In genomic region chr4:144179152-144179739, GRCh38 we compare ENCODE assay signal across 24 cellular contexts. TPM values are rescaled to one million over a fixed set of nuclear protein-coding genes. Genes with fewer than 3 reads are reported as not detected.
DNase-seq lines count a peak whose midpoint lies in the region; ATAC-seq and TF ChIP-seq lines count a peak whose summit lies in the region.
"Had no signal": no experiment of that assay in that cellular context is flagged by ENCODE, and none has a peak within 500 bp of the region (broad histone marks: within the 10 kb centered on the region; RNA-seq: fewer than 3 reads in every experiment).

No MANE protein-coding gene starts in this region.

- H3K27me3 ChIP-seq in BLaER1 treated with 17β-estradiol and CSF1 and Interleukin-3, amounts not matched to agents 10 nM and 100 nM = no peaks in the 10 kb centered on the region
- H3K27me3 ChIP-seq in left lung = no peaks in the 10 kb centered on the region
- H3K27me3 ChIP-seq: neutrophil, upper lobe of left lung had no signal

- ATAC-seq in left lung = no peak
- no peak for ATAC-seq in HG03520 (IDR thresholded peaks at IDR 0.05; ENCODE audit: unreplicated experiment)
- ATAC-seq: left lobe of liver, psoas muscle had no signal

- no peak for TF ChIP-seq POLR2A in erythroblast (IDR thresholded peaks at IDR 0.05; ENCODE audit: low read length)

- no peaks in the 10 kb centered on the region for H3K36me3 ChIP-seq in BLaER1 treated with 17β-estradiol and CSF1 and Interleukin-3, amounts not matched to agents 10 nM and 100 nM
- no peaks in the 10 kb centered on the region for H3K36me3 ChIP-seq in left lung
- H3K36me3 ChIP-seq: neutrophil, upper lobe of left lung had no signal

- peaks cover 0 to 8% (median 0%) of the 10 kb centered on the region in 11 experiments; a peak in 2 of 22 replicates for H3K9me3 ChIP-seq in BLaER1 treated with 17β-estradiol and CSF1 and Interleukin-3, amounts not matched to agents 10 nM and 100 nM (replicated peaks in 1 of 11)
- no peaks in the 10 kb centered on the region for H3K9me3 ChIP-seq in left lung
- H3K9me3 ChIP-seq: neutrophil, psoas muscle, upper lobe of left lung had no signal

- peak overlapping the region in 5 of 11 experiments; percentile 53 to 80 (median 72); a peak in 10 of 22 replicates for H3K27ac ChIP-seq in BLaER1 treated with 17β-estradiol and CSF1 and Interleukin-3, amounts not matched to agents 10 nM and 100 nM
- no peak overlapping the region for H3K27ac ChIP-seq in left lung
- H3K27ac ChIP-seq: neutrophil, psoas muscle, skin epidermis, upper lobe of left lung had no signal

- peaks cover 22% of the 10 kb centered on the region for H3K4me1 Mint-ChIP-seq in T-helper 1 cell treated with Interleukin-12 subunit alpha and Interleukin-12 subunit beta and Interleukin-4 antibody, amounts not matched to agents 30 μg/mL and 1 μg/mL, for 36 hours (ENCODE audit: low read depth)

- TF ChIP-seq CTCF in left lung (IDR thresholded peaks at IDR 0.05) = no peak

- peaks cover 6% of the 10 kb centered on the region for H3K9me3 Mint-ChIP-seq in T-helper 1 cell treated with Interleukin-12 subunit alpha and Interleukin-12 subunit beta and Interleukin-4 antibody, amounts not matched to agents 30 μg/mL and 1 μg/mL, for 36 hours
- H3K9me3 Mint-ChIP-seq: stimulated activated naive CD8-positive, alpha-beta T cell treated with anti-CD3 and anti-CD28 coated beads, Interleukin-15, Interleukin-2, amounts not matched to agents 100 ng/mL and 50 ng/mL, for 24 hours had no signal

- peaks cover 8% of the 10 kb centered on the region for H3K27me3 Mint-ChIP-seq in T-helper 1 cell treated with Interleukin-12 subunit alpha and Interleukin-12 subunit beta and Interleukin-4 antibody, amounts not matched to agents 30 μg/mL and 1 μg/mL, for 36 hours (ENCODE audit: low read depth)

- DNase-seq in Ammon's horn (ENCODE audit: low spot score) (peak; percentile 39), erythroblast (lab: John Stamatoyannopoulos, UW) (peak; percentile 30 to 62), NCI-H1048 (lab: John Stamatoyannopoulos, UW) (no peak), NCI-H146 (lab: John Stamatoyannopoulos, UW) (no peak), left lung (no peak)
- DNase-seq: activated CD4-positive, CD25-positive, alpha-beta regulatory T cell treated with anti-CD3 and anti-CD28 coated beads, Interleukin-2, amount 50 U/mL, for 72 hours; activated naive CD4-positive, alpha-beta T cell; H7; NCI-H2029 treated with DMSO at 0.1 percent for 48 hours; psoas muscle; stimulated activated CD4-positive, alpha-beta T cell treated with anti-CD3 and anti-CD28 coated beads, Interleukin-2, amount 100 ng/mL, for 24 hours; upper lobe of left lung had no signal

- no peaks in the 10 kb centered on the region for H3K36me3 Mint-ChIP-seq in T-helper 1 cell treated with Interleukin-12 subunit alpha and Interleukin-12 subunit beta and Interleukin-4 antibody, amounts not matched to agents 30 μg/mL and 1 μg/mL, for 36 hours (ENCODE audit: low read depth)

- peak overlapping the region; percentile 41 for H3K27ac Mint-ChIP-seq in T-helper 1 cell treated with Interleukin-12 subunit alpha and Interleukin-12 subunit beta and Interleukin-4 antibody, amounts not matched to agents 30 μg/mL and 1 μg/mL, for 36 hours
- H3K27ac Mint-ChIP-seq: stimulated activated naive CD8-positive, alpha-beta T cell treated with anti-CD3 and anti-CD28 coated beads, Interleukin-15, Interleukin-2, amounts not matched to agents 100 ng/mL and 50 ng/mL, for 24 hours had no signal

- H3K4me1 ChIP-seq in BLaER1 treated with 17β-estradiol and CSF1 and Interleukin-3, amounts not matched to agents 10 nM and 100 nM = peaks cover 22 to 93% (median 68%) of the 10 kb centered on the region in 10 experiments
- no peaks in the 10 kb centered on the region for H3K4me1 ChIP-seq in left lung
- H3K4me1 ChIP-seq: psoas muscle, upper lobe of left lung had no signal

- no peak overlapping the region for H3K4me3 Mint-ChIP-seq in T-helper 1 cell treated with Interleukin-12 subunit alpha and Interleukin-12 subunit beta and Interleukin-4 antibody, amounts not matched to agents 30 μg/mL and 1 μg/mL, for 36 hours
- H3K4me3 Mint-ChIP-seq: stimulated activated naive CD8-positive, alpha-beta T cell treated with anti-CD3 and anti-CD28 coated beads, Interleukin-15, Interleukin-2, amounts not matched to agents 100 ng/mL and 50 ng/mL, for 24 hours had no signal

- H3K4me3 ChIP-seq in BLaER1 treated with 17β-estradiol and CSF1 and Interleukin-3, amounts not matched to agents 10 nM and 100 nM = peak overlapping the region in 1 of 10 experiments; percentile 13; a peak in 2 of 20 replicates
- no peak overlapping the region for H3K4me3 ChIP-seq in left lung
- H3K4me3 ChIP-seq: psoas muscle, SK-N-MC, skin epidermis, upper lobe of left lung had no signal

- no peak overlapping the region for H3K9ac ChIP-seq in BLaER1 treated with 17β-estradiol and CSF1 and Interleukin-3, amounts not matched to agents 10 nM and 100 nM

- H3K4me2 ChIP-seq in BLaER1 treated with 17β-estradiol and CSF1 and Interleukin-3, amounts not matched to agents 10 nM and 100 nM = peak overlapping the region in 10 of 11 experiments; percentile 18 to 69 (median 53); a peak in 19 of 22 replicates

- no peaks in the 10 kb centered on the region for H4K20me1 ChIP-seq in BLaER1 treated with 17β-estradiol and CSF1 and Interleukin-3, amounts not matched to agents 10 nM and 100 nM

- intact Hi-C loops in left lung (cut with DNase I) = loop anchor here in 1 of 2 donors (10.0 kb wide), 1 partner anchor 886 kb away; no protein-coding TSS in a partner anchor

RNA-seq across cellular contexts. Expression of gene GYPA, which starts 38.7 kb away (rescaled TPM):
- not detected for total RNA-seq in left lung
- total RNA-seq: astrocyte, H7, HT-29, NCI-H460, RPMI7951 had no signal

Comparison
In these comparisons a context has a peak if more than half of its experiments do, and no peak if none do; other contexts are left out.
1. DNase-seq: peak in Ammon's horn (single experiment) and erythroblast (2 of 2); none in NCI-H1048 (single experiment), NCI-H146 (single experiment) and left lung (0 of 2).